In the genomic region with DNA sequence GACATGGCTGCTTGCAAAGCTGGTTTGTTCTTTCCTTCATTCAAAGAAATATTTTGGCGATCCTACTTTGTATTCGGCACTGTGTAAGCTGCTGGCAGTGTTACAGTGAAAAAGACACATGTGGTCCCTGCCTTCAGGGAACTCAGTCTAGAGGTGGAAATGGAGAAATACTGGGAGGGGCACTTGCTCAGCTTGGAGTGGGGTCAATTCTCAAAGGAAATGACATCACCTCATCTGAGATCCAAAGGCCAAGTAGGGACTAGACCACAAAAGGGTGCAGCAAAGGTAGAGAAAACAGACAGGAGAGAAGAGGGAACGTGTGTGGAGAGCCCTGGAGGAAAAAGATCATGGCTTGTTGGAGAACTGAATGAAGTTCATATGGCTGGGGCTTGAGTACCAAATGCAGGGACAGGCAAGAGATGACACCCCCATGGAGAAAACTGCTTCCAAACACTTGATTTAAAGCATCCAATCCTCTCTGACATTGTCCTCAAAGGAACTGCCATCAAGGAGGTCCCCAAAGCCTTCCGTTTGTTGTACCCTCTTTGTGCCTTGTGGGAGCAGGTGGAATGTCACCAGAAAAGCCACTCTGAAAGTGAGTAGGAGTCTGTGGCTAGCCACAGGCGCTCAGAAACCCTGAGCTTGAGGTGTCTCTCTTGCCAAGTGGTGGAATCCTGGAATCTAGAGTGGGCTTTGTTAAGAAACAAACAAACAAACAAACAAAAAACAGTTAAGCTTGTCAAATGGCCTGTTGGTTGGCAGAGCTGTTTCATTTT, we compare ENCODE assay signal across 10 cellular contexts. TPM values are rescaled to one million over a fixed set of nuclear protein-coding genes. Genes with fewer than 3 reads are reported as not detected.
A peak's percentile ranks its signal among the peaks of the same experiment; 100 is the strongest.
DNase-seq lines count a peak whose midpoint lies in the region; ATAC-seq and TF ChIP-seq lines count a peak whose summit lies in the region.
"Had no signal": no experiment of that assay in that cellular context is flagged by ENCODE, and none has a peak within 500 bp of the region (broad histone marks: within the 10 kb centered on the region; RNA-seq: fewer than 3 reads in every experiment).

No MANE protein-coding gene starts in this region.

- H3K4me1 ChIP-seq in mammary epithelial cell (ENCODE audit: insufficient read depth, low read length) (peaks cover 12% of the 10 kb centered on the region), liver (ENCODE audit: control insufficient read depth in 4 of 4, insufficient read depth in 4 of 4, low read length in 3 of 4) (no peaks in the 10 kb centered on the region), BE2C (no peaks in the 10 kb centered on the region)
- H3K4me1 ChIP-seq: adrenal gland had no signal

- DNase-seq in BJ (ENCODE audit: low read depth) (peak; percentile 64), HT1080 (ENCODE audit: low read depth) (peak; percentile 77), mammary epithelial cell (peak; percentile 74), NCI-H146 treated with DMSO at 0.1 percent for 48 hours (lab: John Stamatoyannopoulos, UW; ENCODE audit: unreplicated experiment) (no peak), cerebellar cortex (ENCODE audit: low spot score) (no peak), BE2C (no peak)
- DNase-seq: adrenal gland had no signal

- H3K4me2 ChIP-seq in mammary epithelial cell (ENCODE audit: insufficient read depth, low read depth, low read length) = no peak overlapping the region

- ATAC-seq in GM19467 (IDR thresholded peaks at IDR 0.05; ENCODE audit: unreplicated experiment) = no peak

- BruUV-seq in mammary epithelial cell (replicated peaks; lab: Mats Ljungman, UMichigan) = TSS peak; percentile 76

- H3K9ac ChIP-seq in mammary epithelial cell (ENCODE audit: insufficient read depth, low read length) = no peak overlapping the region
- H3K9ac ChIP-seq in liver (ENCODE audit: low read depth in 1 of 2, low read length in 2 of 2) = no peak overlapping the region

- dilution Hi-C loops in mammary epithelial cell (cut with HindIII; ENCODE audit: low sequenced_read_pairs) = loop anchor here (5.0 kb wide), 2 partner anchors 51 to 79 kb away; no protein-coding TSS in a partner anchor

- H3K27ac ChIP-seq in mammary epithelial cell (ENCODE audit: insufficient read depth, low read depth, low read length) = no peak overlapping the region
- peak overlapping the region; percentile 14 to 78 for H3K27ac ChIP-seq in liver (ENCODE audit: low read depth in 1 of 2, low read length in 2 of 2)

- H3K9me3 ChIP-seq in mammary epithelial cell (replicated peaks; ENCODE audit: insufficient read depth, low read length) (no peaks in the 10 kb centered on the region), liver (ENCODE audit: control insufficient read depth in 4 of 4, low read length in 3 of 4) (no peaks in the 10 kb centered on the region), BE2C (no peaks in the 10 kb centered on the region)
- H3K9me3 ChIP-seq: adrenal gland had no signal

- CTCF ChIA-PET in BJ (lab: Yijun Ruan, JAX) (interaction anchor here (0.6 to 1.3 kb wide), 8 partner anchors 16 to 578 kb away, joined by 3 to 4 read pairs (median 3); no protein-coding TSS in a partner anchor), mammary epithelial cell (lab: Charles Lee; ENCODE audit: low non-redundant PET) (no interaction called here)

- no peaks in the 10 kb centered on the region for H4K20me1 ChIP-seq in mammary epithelial cell (ENCODE audit: insufficient read depth, low read length)

- intact Hi-C loops in mammary epithelial cell (cut with micrococcal nuclease) = no loop called here

- WGBS in mammary epithelial cell (ENCODE audit: low coverage, missing lambda C conversion rate) = 10% methylated on average over 4 of the region's 5 CpGs
- WGBS in liver = 78% methylated on average over 5 of the region's 5 CpGs

- no peak for TF ChIP-seq RAD21 in liver (IDR thresholded peaks at IDR 0.05)

- H3K36me3 ChIP-seq in BJ (ENCODE audit: control insufficient read depth, insufficient read depth, low read length) (peaks cover 3% of the 10 kb centered on the region; the same call in 1 of the 2 replicates), mammary epithelial cell (ENCODE audit: insufficient read depth, low read length) (peaks cover 6% of the 10 kb centered on the region), liver (ENCODE audit: control insufficient read depth in 4 of 4, insufficient read depth in 3 of 4, low read depth in 1 of 4, low read length in 3 of 4) (peaks cover 8 to 59% (median 58%) of the 10 kb centered on the region in 4 donors), BE2C (no peaks in the 10 kb centered on the region)

- H2AFZ ChIP-seq in mammary epithelial cell (ENCODE audit: low read depth, low read length) = peak overlapping the region; percentile 38

- TF ChIP-seq CTCF in BJ (IDR thresholded peaks at IDR 0.05; ENCODE audit: insufficient read depth, low read depth, low read length) (no peak), mammary epithelial cell (conservative IDR thresholded peaks at IDR 0.05 in 1 of 2, IDR thresholded peaks at IDR 0.05 in 1 of 2; ENCODE audit: extremely low read depth in 1 of 2, insufficient read depth in 1 of 2, low read depth in 1 of 2, low read length in 2 of 2) (no peak), liver (IDR thresholded peaks at IDR 0.05; ENCODE audit: low read depth, low read length, missing input control) (no peak), BE2C (IDR thresholded peaks at IDR 0.05; ENCODE audit: low read depth, low read length) (no peak)

- H3K4me3 ChIP-seq in BJ (ENCODE audit: low read depth, low read length) = no peak overlapping the region
- H3K4me3 ChIP-seq in mammary epithelial cell (replicated peaks in 1 of 3; ENCODE audit: insufficient read depth in 1 of 3, low read depth in 2 of 3, low read length in 3 of 3) = no peak overlapping the region
- H3K4me3 ChIP-seq in liver (ENCODE audit: low read depth in 1 of 3, low read length in 3 of 3) = no peak overlapping the region
- no peak overlapping the region for H3K4me3 ChIP-seq in BE2C (ENCODE audit: low read depth, low read length)
- H3K4me3 ChIP-seq: adrenal gland had no signal

- in situ Hi-C loops in mammary epithelial cell (cut with MboI; ENCODE audit: low sequenced_read_pairs in 2 of 2) = loop anchor here in 1 of 2 donors (10.0 kb wide), 1 partner anchor 49 kb away; a partner anchor contains a TSS

- H3K79me2 ChIP-seq in mammary epithelial cell (ENCODE audit: insufficient read depth, low read length) = no peaks in the 10 kb centered on the region

- POLR2A ChIA-PET in BJ (lab: Charles Lee) = interaction anchor here (0.6 kb wide), 1 partner anchor 9 kb away, joined by 3 read pairs; no protein-coding TSS in a partner anchor

- H3K27me3 ChIP-seq in BJ (ENCODE audit: control insufficient read depth, insufficient read depth, low read length) (no peaks in the 10 kb centered on the region), mammary epithelial cell (ENCODE audit: insufficient read depth, low read length) (no peaks in the 10 kb centered on the region), liver (ENCODE audit: control insufficient read depth in 4 of 4, insufficient read depth in 4 of 4, low read length in 3 of 4) (no peaks in the 10 kb centered on the region), BE2C (no peaks in the 10 kb centered on the region)
- H3K27me3 ChIP-seq: adrenal gland had no signal

TF ChIP-seq in liver, 16 proteins besides CTCF, POLR2A, EP300 and RAD21 (continues in another document):
- TF ChIP-seq RXRA (IDR thresholded peaks at IDR 0.05) = no peak

RNA-seq across cellular contexts. Expression of a gene that starts 48.3 kb away (rescaled TPM):
- polyA plus RNA-seq in BJ (2011; rRNA removed) (not detected in 2 replicates), mammary epithelial cell (not detected), liver (under 1 TPM; 0.58 to 0.97 TPM)
- not detected in 2 replicates for polyA minus RNA-seq in BJ (2011; rRNA and poly(A)+ RNA removed)
- not detected in 2 replicates for total RNA-seq in HT1080 (2014; rRNA removed; shearing (Covaris generic))
- polyA plus RNA-seq in HT1080 (2015; cell fraction: cytosol; rRNA removed) = not detected in 2 replicates
- not detected in 2 replicates for polyA plus RNA-seq in HT1080 (2015; cell fraction: nucleus; rRNA removed)
- total RNA-seq in mammary epithelial cell (under 1 TPM in 1 of 2 donors, not detected in 1; under 0.01 TPM), liver (1 to 10 TPM in 1 of 2 donors, under 1 TPM in 1; 0.23 to 1.5 TPM)
- not detected for polyA minus RNA-seq in mammary epithelial cell
- polyA plus RNA-seq in BE2C (2012; ENCODE audit: insufficient read depth, insufficient read length, low read depth) = not detected
- total RNA-seq: T-helper 1 cell treated with Interleukin-12 subunit alpha and Interleukin-12 subunit beta and Interleukin-4 antibody, amounts not matched to agents 30 ng/mL and 1 ng/mL, for 36 hours had no signal

RNA-seq across cellular contexts. Expression of a gene that starts 48.4 kb away (rescaled TPM):
- polyA plus RNA-seq in BJ (2011; rRNA removed) (not detected in 2 replicates), mammary epithelial cell (not detected), liver (1 to 10 TPM; 3.1 to 3.5 TPM)
- not detected in 2 replicates for polyA minus RNA-seq in BJ (2011; rRNA and poly(A)+ RNA removed)
- total RNA-seq in HT1080 (2014; rRNA removed; shearing (Covaris generic)) = not detected in 2 replicates
- polyA plus RNA-seq in HT1080 (2015; cell fraction: cytosol; rRNA removed) = not detected in 2 replicates
- polyA plus RNA-seq in HT1080 (2015; cell fraction: nucleus; rRNA removed) = not detected in 2 replicates
- total RNA-seq in mammary epithelial cell (under 1 TPM in 1 of 2 donors, not detected in 1; 0.33 TPM), liver (1 to 10 TPM; 5.9 to 7.5 TPM)
- polyA minus RNA-seq in mammary epithelial cell = not detected
- not detected for polyA plus RNA-seq in BE2C (2012; ENCODE audit: insufficient read depth, insufficient read length, low read depth)
- total RNA-seq: T-helper 1 cell treated with Interleukin-12 subunit alpha and Interleukin-12 subunit beta and Interleukin-4 antibody, amounts not matched to agents 30 ng/mL and 1 ng/mL, for 36 hours had no signal

RNA-seq across cellular contexts. Expression of a gene that starts 48.6 kb away (rescaled TPM):
- polyA plus RNA-seq in BJ (2011; rRNA removed) = 3.2 and 6.8 TPM in 2 replicates
- polyA minus RNA-seq in BJ (2011; rRNA and poly(A)+ RNA removed) = 3.0 and 6.7 TPM in 2 replicates
- 13.8 and 25.4 TPM in 2 replicates for total RNA-seq in HT1080 (2014; rRNA removed; shearing (Covaris generic))
- polyA plus RNA-seq in HT1080 (2015; cell fraction: cytosol; rRNA removed) = 2.4 and 3.5 TPM in 2 replicates
- 10.5 and 11.4 TPM in 2 replicates for polyA plus RNA-seq in HT1080 (2015; cell fraction: nucleus; rRNA removed)
- total RNA-seq in mammary epithelial cell = 10 to 100 TPM; 11.4 to 28.7 TPM
- polyA plus RNA-seq in mammary epithelial cell = 25.0 TPM
- 6.9 TPM for polyA minus RNA-seq in mammary epithelial cell
- 10 to 100 TPM; 47.0 to 67.6 TPM for total RNA-seq in liver
- polyA plus RNA-seq in liver = 10 to 100 TPM; 18.8 to 23.6 TPM
- 0.28 TPM for polyA plus RNA-seq in BE2C (2012; ENCODE audit: insufficient read depth, insufficient read length, low read depth)

Comparison
In these comparisons a context has a peak if more than half of its experiments do, and no peak if none do; other contexts are left out.
1. DNase-seq: peak in BJ (single experiment), HT1080 (single experiment) and mammary epithelial cell (single experiment); none in NCI-H146 treated with DMSO at 0.1 percent for 48 hours (single experiment), cerebellar cortex (single experiment) and BE2C (single experiment).